25 cellular contexts compared by ENCODE assay signal in genomic region chr6:12935637-12936036, GRCh38.
"Had no signal": no experiment of that assay in that cellular context is flagged by ENCODE, and none has a peak within 500 bp of the region (broad histone marks: within the 10 kb centered on the region; RNA-seq: fewer than 3 reads in every experiment).

No MANE protein-coding gene starts in this region.

- DNase-seq: activated CD4-positive, alpha-beta T cell treated with anti-CD3 and anti-CD28 coated beads, Interleukin-2, amount 50 U/mL, for 1 hour; activated CD4-positive, CD25-positive, alpha-beta regulatory T cell; activated CD8-positive, alpha-beta memory T cell treated with anti-CD3 and anti-CD28 coated beads, Interleukin-2, amount 50 U/mL, for 4 hours; activated CD8-positive, alpha-beta T cell treated with anti-CD3 and anti-CD28 coated beads for 36 hours; activated naive CD4-positive, alpha-beta T cell treated with anti-CD3 and anti-CD28 coated beads, Interleukin-2, amount 50 U/mL, for 16 hours; activated naive CD8-positive, alpha-beta T cell treated with anti-CD3 and anti-CD28 coated beads, Interleukin-2, amount 10 ng/mL, durations not matched to agents 7 days and 5 days; adrenal gland; anterior cingulate cortex; cerebellar nuclear complex; MM.1S; NCI-H1694; NCI-H2029; NCI-H2107; NCI-H2171 treated with DMSO at 0.1 percent for 48 hours; NCI-H345; NCI-H510A; NCI-H526 treated with DMSO at 0.1 percent for 48 hours; Peyer's patch; Right ventricle myocardium superior; SJCRH30; SK-N-SH; T-helper 1 cell had no signal

- ATAC-seq: activated CD8-positive, alpha-beta T cell treated with anti-CD3 and anti-CD28 coated beads for 36 hours had no signal

- H3K27me3 Mint-ChIP-seq: activated CD8-positive, alpha-beta T cell treated with anti-CD3 and anti-CD28 coated beads for 36 hours had no signal

- H3K27ac ChIP-seq: adrenal gland, Peyer's patch, RWPE1, SJCRH30, VCaP had no signal

- H3K4me2 ChIP-seq: SK-N-SH had no signal

- H3K4me1 ChIP-seq: adrenal gland, Peyer's patch, SJCRH30 had no signal

- H3K4me3 Mint-ChIP-seq: activated CD8-positive, alpha-beta T cell treated with anti-CD3 and anti-CD28 coated beads for 36 hours; activated naive CD8-positive, alpha-beta T cell treated with anti-CD3 and anti-CD28 coated beads, Interleukin-2, amount 10 ng/mL, durations not matched to agents 7 days and 5 days had no signal

- H3K9ac ChIP-seq: SK-N-SH had no signal

- H3K36me3 Mint-ChIP-seq: activated naive CD8-positive, alpha-beta T cell treated with anti-CD3 and anti-CD28 coated beads, Interleukin-2, amount 10 ng/mL, durations not matched to agents 7 days and 5 days had no signal

- H3K4me3 ChIP-seq: adrenal gland, Peyer's patch, SJCRH30 had no signal

- FAIRE-seq: colon had no signal

- H3K9me3 ChIP-seq: adrenal gland, Peyer's patch, SJCRH30, SK-N-SH had no signal

- H3K9me3 Mint-ChIP-seq: activated CD8-positive, alpha-beta T cell treated with anti-CD3 and anti-CD28 coated beads for 36 hours; activated naive CD8-positive, alpha-beta T cell treated with anti-CD3 and anti-CD28 coated beads, Interleukin-2, amount 10 ng/mL, durations not matched to agents 7 days and 5 days had no signal

- H3K4me1 Mint-ChIP-seq: activated naive CD8-positive, alpha-beta T cell treated with anti-CD3 and anti-CD28 coated beads, Interleukin-2, amount 10 ng/mL, durations not matched to agents 7 days and 5 days had no signal

- H3K27ac Mint-ChIP-seq: activated CD8-positive, alpha-beta T cell treated with anti-CD3 and anti-CD28 coated beads for 36 hours; activated naive CD8-positive, alpha-beta T cell treated with anti-CD3 and anti-CD28 coated beads, Interleukin-2, amount 10 ng/mL, durations not matched to agents 7 days and 5 days had no signal

- H3K27me3 ChIP-seq: adrenal gland, Peyer's patch, SJCRH30 had no signal

- H3K36me3 ChIP-seq: adrenal gland, Peyer's patch, SJCRH30 had no signal
